Comparison of ENCODE assay signal across 8 cellular contexts in the genomic region with DNA sequence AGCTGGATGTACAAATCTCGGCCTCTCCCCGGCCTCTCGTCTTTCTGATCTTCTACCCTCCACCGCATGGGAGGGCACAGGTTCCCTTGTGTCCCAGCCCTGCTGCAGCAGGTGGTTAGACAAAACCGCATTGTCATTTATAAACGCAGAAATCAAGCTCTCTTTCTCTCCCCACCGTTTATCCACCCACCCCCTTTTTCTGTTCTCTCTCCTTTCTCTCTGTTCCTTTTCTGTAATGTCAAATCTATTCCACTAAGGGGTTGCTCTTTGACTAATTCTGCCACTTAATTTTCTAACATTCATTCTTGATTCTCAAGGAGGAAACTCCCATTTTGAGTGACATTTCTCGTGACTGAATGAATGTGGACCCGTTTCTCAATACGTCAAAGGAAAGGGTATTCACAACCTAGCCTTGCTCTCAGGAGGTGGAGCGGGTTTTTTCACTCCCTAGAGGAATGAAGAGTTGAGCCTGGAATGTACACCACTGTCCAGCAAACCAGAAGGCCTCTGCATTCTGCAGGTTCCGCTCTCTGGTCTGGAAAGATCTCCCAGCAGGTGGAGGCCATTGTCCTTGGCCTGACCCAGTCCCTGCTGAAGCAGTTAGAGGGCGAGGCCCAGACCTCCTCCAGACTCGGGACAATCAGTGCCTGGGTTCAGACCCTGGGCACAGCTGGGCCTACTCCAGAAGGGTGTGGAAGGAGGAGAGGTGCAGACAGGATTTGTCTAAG.
A peak's percentile ranks its signal among the peaks of the same experiment; 100 is the strongest.
DNase-seq lines count a peak whose midpoint lies in the region; ATAC-seq and TF ChIP-seq lines count a peak whose summit lies in the region.

No MANE protein-coding gene starts in this region.

- intact Hi-C loops in upper lobe of right lung (cut with DNase I): no loop called here
- intact Hi-C loops in ascending aorta (cut with DNase I): no loop called here

- H3K9me3 ChIP-seq in esophagus (ENCODE audit: control insufficient read depth in 2 of 2, insufficient read depth in 1 of 2, low read depth in 1 of 2, low read length in 1 of 2): no peaks in the 10 kb centered on the region
- H3K9me3 ChIP-seq in upper lobe of right lung: no peaks in the 10 kb centered on the region
- no peaks in the 10 kb centered on the region for H3K9me3 ChIP-seq in ascending aorta

- H3K27ac ChIP-seq in esophagus (ENCODE audit: low read depth in 2 of 2, low read length in 1 of 2) (peak overlapping the region; percentile 78 to 81), upper lobe of right lung (peak overlapping the region; percentile 65), ascending aorta (no peak overlapping the region)

- H3K4me1 ChIP-seq in esophagus (ENCODE audit: control insufficient read depth in 2 of 2, insufficient read depth in 2 of 2, low read length in 1 of 2) (peaks cover 0 to 11% of the 10 kb centered on the region in 2 donors), upper lobe of right lung (peaks cover 14% of the 10 kb centered on the region), ascending aorta (peaks cover 0 to 3% of the 10 kb centered on the region in 2 donors)

- H3K36me3 ChIP-seq in esophagus (ENCODE audit: control insufficient read depth in 2 of 2, insufficient read depth in 2 of 2, low read length in 1 of 2) (no peaks in the 10 kb centered on the region), upper lobe of right lung (no peaks in the 10 kb centered on the region), ascending aorta (no peaks in the 10 kb centered on the region)

- no peak for TF ChIP-seq CTCF in GM12875 (IDR thresholded peaks at IDR 0.05; ENCODE audit: borderline replicate concordance, insufficient read depth, low read depth, low read length)
- no peak for TF ChIP-seq CTCF in GM20000 (IDR thresholded peaks at IDR 0.05; ENCODE audit: extremely low read depth, missing control alignments)
- no peak for TF ChIP-seq CTCF in upper lobe of right lung (IDR thresholded peaks at IDR 0.05)
- TF ChIP-seq CTCF in ascending aorta (IDR thresholded peaks at IDR 0.05): no peak

- 51 to 57% methylated on average over 14 of the region's 14 CpGs for WGBS in esophagus, 2 donors

- no peaks in the 10 kb centered on the region for H3K27me3 ChIP-seq in esophagus (ENCODE audit: control insufficient read depth in 1 of 2, insufficient read depth in 2 of 2, low read length in 2 of 2)
- no peaks in the 10 kb centered on the region for H3K27me3 ChIP-seq in upper lobe of right lung
- H3K27me3 ChIP-seq in ascending aorta: no peaks in the 10 kb centered on the region

- peak; percentile 46 for DNase-seq in GM20000 (ENCODE audit: low spot score)
- DNase-seq in upper lobe of right lung: no peak
- DNase-seq in ascending aorta (ENCODE audit: low spot score in 2 of 2): no peak
- no peak for DNase-seq in NCI-H1436 (lab: John Stamatoyannopoulos, UW)
- no peak for DNase-seq in DMS 273 (lab: John Stamatoyannopoulos, UW; ENCODE audit: unreplicated experiment)

- ATAC-seq in HG03558 (IDR thresholded peaks at IDR 0.05; ENCODE audit: extremely low read depth, unreplicated experiment): peak; percentile 56
- peak; percentile 67 for ATAC-seq in upper lobe of right lung

- H3K4me3 ChIP-seq in GM12875 (ENCODE audit: low read depth, low read length) (peak overlapping the region; percentile 18), esophagus (ENCODE audit: low read depth in 1 of 2, low read length in 2 of 2) (no peak overlapping the region), upper lobe of right lung (no peak overlapping the region), ascending aorta (no peak overlapping the region)

Comparison
In these comparisons a context has a peak if more than half of its experiments do, and no peak if none do; other contexts are left out.
1. H3K27ac ChIP-seq: peak in esophagus (2 of 2) and upper lobe of right lung (single experiment); none in ascending aorta (0 of 2).